24 cellular contexts compared by ENCODE assay signal in genomic region chr7:98278408-98278807, GRCh38. TPM values are rescaled to one million over a fixed set of nuclear protein-coding genes. Genes with fewer than 3 reads are reported as not detected.
A peak's percentile ranks its signal among the peaks of the same experiment; 100 is the strongest.
DNase-seq lines count a peak whose midpoint lies in the region; ATAC-seq and TF ChIP-seq lines count a peak whose summit lies in the region.
"Had no signal": no experiment of that assay in that cellular context is flagged by ENCODE, and none has a peak within 500 bp of the region (broad histone marks: within the 10 kb centered on the region; RNA-seq: fewer than 3 reads in every experiment).

No MANE protein-coding gene starts in this region.

- H3K27ac ChIP-seq in SK-N-SH (ENCODE audit: low read depth in 2 of 2, low read length in 1 of 2) (peak overlapping the region in 1 of 2 experiments; percentile 75; a peak in 2 of 4 replicates), SJCRH30 (peak overlapping the region; percentile 17; the same call in 1 of the 2 replicates)
- H3K27ac ChIP-seq: ascending aorta had no signal

- POLR2A ChIA-PET in SK-N-SH (lab: Yijun Ruan, JAX): no interaction called here

- peak overlapping the region; percentile 49 for H3K4me3 Mint-ChIP-seq in neural crest cell
- H3K4me3 Mint-ChIP-seq: activated CD8-positive, alpha-beta memory T cell treated with anti-CD3 and anti-CD28 coated beads, Interleukin-2, amount 10 ng/mL, durations not matched to agents 7 days and 5 days; activated naive CD8-positive, alpha-beta T cell treated with anti-CD3 and anti-CD28 coated beads for 36 hours; activated T-helper 17 cell treated with anti-CD3 and anti-CD28 coated beads, Interleukin-2, amount 50 U/mL, for 72 hours had no signal

- WGBS in SK-N-SH (ENCODE audit: low lambda C conversion rate): 89% methylated on average over 5 of the region's 5 CpGs

- no peaks in the 10 kb centered on the region for H3K27me3 ChIP-seq in SK-N-SH (ENCODE audit: insufficient read depth)
- H3K27me3 ChIP-seq in SJCRH30: no peaks in the 10 kb centered on the region
- H3K27me3 ChIP-seq: ascending aorta, gastroesophageal sphincter had no signal

- H3K4me1 ChIP-seq in SK-N-SH (ENCODE audit: control insufficient read depth in 1 of 2, insufficient read depth in 2 of 2, low read depth in 1 of 2, low read length in 1 of 2): peaks cover 6 to 30% of the 10 kb centered on the region in 2 experiments; a peak in 1 of 4 replicates
- peaks cover 7% of the 10 kb centered on the region; the same call in 1 of the 2 replicates for H3K4me1 ChIP-seq in SJCRH30

- H3K36me3 Mint-ChIP-seq in neural crest cell (ENCODE audit: low read depth): no peaks in the 10 kb centered on the region
- H3K36me3 Mint-ChIP-seq: activated naive CD8-positive, alpha-beta T cell treated with anti-CD3 and anti-CD28 coated beads for 36 hours had no signal

- peak overlapping the region; percentile 9 for H3K27ac Mint-ChIP-seq in neural crest cell (ENCODE audit: unreplicated experiment)
- H3K27ac Mint-ChIP-seq: activated CD8-positive, alpha-beta memory T cell treated with anti-CD3 and anti-CD28 coated beads, Interleukin-2, amount 10 ng/mL, durations not matched to agents 7 days and 5 days; activated naive CD8-positive, alpha-beta T cell treated with anti-CD3 and anti-CD28 coated beads for 36 hours; activated T-helper 17 cell treated with anti-CD3 and anti-CD28 coated beads, Interleukin-2, amount 50 U/mL, for 72 hours; nephron had no signal

- TF ChIP-seq CTCF in SK-N-SH (IDR thresholded peaks at IDR 0.05) (no peak), neural crest cell (conservative IDR thresholded peaks at IDR 0.05) (no peak)

- peaks cover 16% of the 10 kb centered on the region for H3F3A ChIP-seq in SK-N-SH (replicated peaks; ENCODE audit: insufficient read depth)

- no peaks in the 10 kb centered on the region for H3K9me2 ChIP-seq in SK-N-SH

- CTCF ChIA-PET in SK-N-SH (lab: Yijun Ruan, JAX): interaction anchor here (2.3 to 4.8 kb wide), 4 partner anchors 11 to 123 kb away, joined by 5 to 26 read pairs (median 14); partner anchors contain the start of gene BAIAP2L1

- H3K36me3 ChIP-seq in SK-N-SH (replicated peaks in 1 of 2; ENCODE audit: control insufficient read depth in 1 of 2, insufficient read depth in 2 of 2, low read length in 1 of 2): peaks cover 0 to 1% of the 10 kb centered on the region in 2 experiments
- H3K36me3 ChIP-seq in SJCRH30: peaks cover 5% of the 10 kb centered on the region
- H3K36me3 ChIP-seq: ascending aorta, gastroesophageal sphincter had no signal

- H2AFZ ChIP-seq in SK-N-SH (ENCODE audit: low read depth): no peak overlapping the region

- no peak overlapping the region for H3K4me2 ChIP-seq in SK-N-SH

- H3K4me1 Mint-ChIP-seq in neural crest cell: peaks cover 17% of the 10 kb centered on the region

- H3K9me3 Mint-ChIP-seq in neural crest cell: no peaks in the 10 kb centered on the region
- H3K9me3 Mint-ChIP-seq: activated naive CD8-positive, alpha-beta T cell treated with anti-CD3 and anti-CD28 coated beads for 36 hours; activated T-helper 17 cell treated with anti-CD3 and anti-CD28 coated beads, Interleukin-2, amount 50 U/mL, for 72 hours; nephron had no signal

- DNase-seq in SK-N-SH: peak; percentile 22
- DNase-seq in SJCRH30: peak; percentile 33 to 60
- no peak for DNase-seq in neural crest cell (ENCODE audit: low read depth, low spot score)
- no peak for DNase-seq in NCI-H1694 treated with DMSO at 0.1 percent for 48 hours (lab: John Stamatoyannopoulos, UW)
- DNase-seq in NCI-H2029 treated with DMSO at 0.1 percent for 48 hours (lab: John Stamatoyannopoulos, UW): no peak
- DNase-seq in activated effector memory CD4-positive, alpha-beta T cell treated with anti-CD3 and anti-CD28 coated beads, Interleukin-2, amount 50 U/mL, for 16 hours: no peak
- DNase-seq: activated CD4-positive, alpha-beta T cell treated with anti-CD3 and anti-CD28 coated beads, Interleukin-2, amount 50 U/mL, for 1 hour; activated CD8-positive, alpha-beta memory T cell treated with anti-CD3 and anti-CD28 coated beads, Interleukin-2, amount 10 ng/mL, durations not matched to agents 7 days and 5 days; activated naive CD8-positive, alpha-beta T cell treated with anti-CD3 and anti-CD28 coated beads for 36 hours; dermis blood vessel endothelial cell; EL; hypothalamus; KBM-7; MM.1S; NCI-H1436; NCI-H2227 treated with DMSO at 0.1 percent for 48 hours; NCI-H748 treated with DMSO at 0.1 percent for 48 hours had no signal

- peaks cover 17% of the 10 kb centered on the region for H3K79me2 ChIP-seq in SK-N-SH (ENCODE audit: insufficient read depth)

- no peak overlapping the region for H3K9ac ChIP-seq in SK-N-SH

- H3K9me3 ChIP-seq in SK-N-SH (no peaks in the 10 kb centered on the region), SJCRH30 (replicated peaks) (no peaks in the 10 kb centered on the region)
- H3K9me3 ChIP-seq: ascending aorta, gastroesophageal sphincter had no signal

- no peak for TF ChIP-seq EP300 in SK-N-SH (IDR thresholded peaks at IDR 0.05; ENCODE audit: borderline replicate concordance in 1 of 2, low read depth in 1 of 2, low read length in 1 of 2)

- no peak for ATAC-seq in SK-N-SH treated with all-trans-retinoic acid at 6 μM for 48 hours
- ATAC-seq in GM18520 (IDR thresholded peaks at IDR 0.05; ENCODE audit: unreplicated experiment): no peak
- ATAC-seq: activated CD8-positive, alpha-beta memory T cell treated with anti-CD3 and anti-CD28 coated beads, Interleukin-2, amount 10 ng/mL, durations not matched to agents 7 days and 5 days; activated T-helper 17 cell treated with anti-CD3 and anti-CD28 coated beads, Interleukin-2, amount 50 U/mL, for 72 hours; gastroesophageal sphincter; HCT116 had no signal

- no peaks in the 10 kb centered on the region for H3K27me3 Mint-ChIP-seq in neural crest cell (ENCODE audit: low read depth)
- H3K27me3 Mint-ChIP-seq: activated CD8-positive, alpha-beta memory T cell treated with anti-CD3 and anti-CD28 coated beads, Interleukin-2, amount 10 ng/mL, durations not matched to agents 7 days and 5 days; activated naive CD8-positive, alpha-beta T cell treated with anti-CD3 and anti-CD28 coated beads for 36 hours; activated T-helper 17 cell treated with anti-CD3 and anti-CD28 coated beads, Interleukin-2, amount 50 U/mL, for 72 hours had no signal

- no peaks in the 10 kb centered on the region; the same call in 1 of the 2 replicates for H4K20me1 ChIP-seq in SK-N-SH (ENCODE audit: insufficient read depth)

- no peak overlapping the region for H3K4me3 ChIP-seq in SK-N-SH (ENCODE audit: low read depth in 2 of 2, low read length in 1 of 2)
- no peak overlapping the region for H3K4me3 ChIP-seq in SJCRH30
- H3K4me3 ChIP-seq: ascending aorta, gastroesophageal sphincter had no signal

- TF ChIP-seq RAD21 in SK-N-SH (IDR thresholded peaks at IDR 0.05; ENCODE audit: low read length): no peak

TF ChIP-seq in SK-N-SH, 30 proteins besides CTCF, POLR2A, EP300 and RAD21:
- TF ChIP-seq CHD2 (IDR thresholded peaks at IDR 0.05; ENCODE audit: low read length, partially characterized antibody) (no peak), NRF1 (IDR thresholded peaks at IDR 0.05; ENCODE audit: low read depth, low read length) (no peak), ZBTB33 (IDR thresholded peaks at IDR 0.05; ENCODE audit: borderline replicate concordance, low read depth) (no peak)

TF ChIP-seq in SK-N-SH treated with all-trans-retinoic acid at 6 μM for 48 hours, 23 proteins besides CTCF, POLR2A, EP300 and RAD21:
- no peak for TF ChIP-seq SNAI2 (CRISPR knock-in tag; IDR thresholded peaks at IDR 0.05)
- TF ChIP-seq PATZ1 (CRISPR knock-in tag; IDR thresholded peaks at IDR 0.05; ENCODE audit: borderline replicate concordance): no peak
- TF ChIP-seq GLIS3 (CRISPR knock-in tag; IDR thresholded peaks at IDR 0.05): no peak
- TF ChIP-seq CSDC2 (CRISPR knock-in tag; IDR thresholded peaks at IDR 0.05): no peak
- TF ChIP-seq ESRRG (CRISPR knock-in tag; IDR thresholded peaks at IDR 0.05): no peak
- no peak for TF ChIP-seq ZFP3 (CRISPR knock-in tag; IDR thresholded peaks at IDR 0.05)
- TF ChIP-seq TCF4 (CRISPR knock-in tag; IDR thresholded peaks at IDR 0.05; ENCODE audit: borderline replicate concordance): no peak
- no peak for TF ChIP-seq RARB (CRISPR knock-in tag; IDR thresholded peaks at IDR 0.05)
- TF ChIP-seq TOX (CRISPR knock-in tag; IDR thresholded peaks at IDR 0.05; ENCODE audit: borderline replicate concordance): no peak
- TF ChIP-seq BACH2 (CRISPR knock-in tag; IDR thresholded peaks at IDR 0.05; ENCODE audit: borderline replicate concordance): no peak
- no peak for TF ChIP-seq ARNTL (CRISPR knock-in tag; IDR thresholded peaks at IDR 0.05; ENCODE audit: borderline replicate concordance, low read depth)

RNA-seq across cellular contexts. Expression of gene BRI3, which starts 3.1 kb away (rescaled TPM):
- 108 and 128 TPM in 2 replicates for polyA plus RNA-seq in SK-N-SH (2012; rRNA removed)
- 138 and 139 TPM in 2 replicates for polyA plus RNA-seq in SK-N-SH (2012; cell fraction: cytosol; rRNA removed)
- polyA plus RNA-seq in SK-N-SH (2012; cell fraction: nucleus; rRNA removed): 49.3 and 55.5 TPM in 2 replicates
- 43.7 and 51.9 TPM in 2 replicates for total RNA-seq in SJCRH30 (2014; rRNA removed; shearing (Covaris generic))
- total RNA-seq in neural crest cell: 112 and 119 TPM in 2 replicates

RNA-seq across cellular contexts. Expression of gene TECPR1, which starts 26.4 kb away (rescaled TPM):
- polyA plus RNA-seq in SK-N-SH (2012; rRNA removed): 6.6 and 6.8 TPM in 2 replicates
- 3.3 and 4.3 TPM in 2 replicates for polyA plus RNA-seq in SK-N-SH (2012; cell fraction: cytosol; rRNA removed)
- polyA plus RNA-seq in SK-N-SH (2012; cell fraction: nucleus; rRNA removed): 26.3 and 41.0 TPM in 2 replicates
- 12.9 and 14.5 TPM in 2 replicates for total RNA-seq in SJCRH30 (2014; rRNA removed; shearing (Covaris generic))
- total RNA-seq in neural crest cell: 30.3 and 35.2 TPM in 2 replicates

Comparison
In these comparisons a context has a peak if more than half of its experiments do, and no peak if none do; other contexts are left out.
1. DNase-seq: peak in SK-N-SH (single experiment) and SJCRH30 (2 of 2); none in neural crest cell (single experiment), NCI-H1694 treated with DMSO at 0.1 percent for 48 hours (single experiment), NCI-H2029 treated with DMSO at 0.1 percent for 48 hours (single experiment) and activated effector memory CD4-positive, alpha-beta T cell treated with anti-CD3 and anti-CD28 coated beads, Interleukin-2, amount 50 U/mL, for 16 hours (single experiment).